In genomic region chr3:154251610-154252009, GRCh38 we compare ENCODE assay signal across 31 cellular contexts.
"Had no signal": no experiment of that assay in that cellular context is flagged by ENCODE, and none has a peak within 500 bp of the region (broad histone marks: within the 10 kb centered on the region; RNA-seq: fewer than 3 reads in every experiment).

No MANE protein-coding gene starts in this region.

- H3K27me3 Mint-ChIP-seq: activated CD4-positive, alpha-beta memory T cell treated with anti-CD3 and anti-CD28 coated beads for 36 hours; activated naive CD8-positive, alpha-beta T cell treated with anti-CD3 and anti-CD28 coated beads for 36 hours had no signal

- H3K4me3 ChIP-seq: ascending aorta, SJCRH30, SK-N-MC had no signal

- FAIRE-seq: TTC549 had no signal

- H3K27ac ChIP-seq: ascending aorta, SJCRH30, SK-N-MC had no signal

- ATAC-seq: activated T-cell treated with anti-CD3 and anti-CD28 coated beads, Interleukin-2, amount 50 U/mL, for 4 hours; Panc1 had no signal

- H3K27ac Mint-ChIP-seq: activated CD4-positive, alpha-beta memory T cell treated with anti-CD3 and anti-CD28 coated beads for 36 hours; activated naive CD4-positive, alpha-beta T cell treated with anti-CD3 and anti-CD28 coated beads for 36 hours; activated naive CD8-positive, alpha-beta T cell treated with anti-CD3 and anti-CD28 coated beads for 36 hours; activated T-helper 1 cell treated with anti-CD3 and anti-CD28 coated beads, Interleukin-12 subunit alpha, Interleukin-12 subunit beta, Interleukin-2, Interleukin-4 antibody, amounts not matched to agents 30 ng/mL and 10 ng/mL and 1 ng/mL, durations not matched to agents 14 hours and 24 hours and 36 hours; T-helper 2 cell treated with Interferon-gamma antibody and Interleukin-4, amounts not matched to agents 5 μg/mL and 100 μg/mL, for 36 hours had no signal

- H3K9me3 ChIP-seq: ascending aorta, SJCRH30 had no signal

- H3K4me1 ChIP-seq: SJCRH30 had no signal

- H3K27me3 ChIP-seq: ascending aorta, SJCRH30 had no signal

- DNase-seq: activated CD4-positive, alpha-beta memory T cell treated with anti-CD3 and anti-CD28 coated beads for 36 hours; activated CD4-positive, alpha-beta T cell treated with anti-CD3 and anti-CD28 coated beads, Interleukin-2, amount 50 U/mL, for 1 hour; activated CD8-positive, alpha-beta memory T cell treated with anti-CD3 and anti-CD28 coated beads, Interleukin-2, amount 50 U/mL, for 4 hours; activated gamma-delta T cell treated with Interleukin-2 at 50 U/mL for 16 hours; activated naive CD4-positive, alpha-beta T cell treated with anti-CD3 and anti-CD28 coated beads for 36 hours; activated naive CD8-positive, alpha-beta T cell treated with anti-CD3 and anti-CD28 coated beads for 36 hours; activated T-cell treated with anti-CD3 and anti-CD28 coated beads for 4 hours; activated T-cell treated with anti-CD3 and anti-CD28 coated beads, Interleukin-2, amount 50 U/mL, for 4 hours; amniotic stem cell; KG1; MM.1S; NCI-H1092 treated with DMSO at 0.1 percent for 48 hours; NCI-H1417; NCI-H146; NCI-H187; NCI-H2029 treated with DMSO at 0.1 percent for 48 hours; NCI-H2107; NCI-H2171 treated with DMSO at 0.1 percent for 48 hours; NCI-H2227 treated with DMSO at 0.1 percent for 48 hours; NCI-H446; NCI-H510A treated with DMSO at 0.1 percent for 48 hours; NCI-H526 treated with DMSO at 0.1 percent for 48 hours; NCI-H774; SHP77; SJCRH30 had no signal

- H3K9me3 Mint-ChIP-seq: activated CD4-positive, alpha-beta memory T cell treated with anti-CD3 and anti-CD28 coated beads for 36 hours; activated naive CD4-positive, alpha-beta T cell treated with anti-CD3 and anti-CD28 coated beads for 36 hours; activated naive CD8-positive, alpha-beta T cell treated with anti-CD3 and anti-CD28 coated beads for 36 hours; activated T-cell treated with anti-CD3 and anti-CD28 coated beads, Interleukin-2, amount 50 U/mL, for 4 hours; activated T-helper 1 cell treated with anti-CD3 and anti-CD28 coated beads, Interleukin-12 subunit alpha, Interleukin-12 subunit beta, Interleukin-2, Interleukin-4 antibody, amounts not matched to agents 30 ng/mL and 10 ng/mL and 1 ng/mL, durations not matched to agents 14 hours and 24 hours and 36 hours; T-helper 2 cell treated with Interferon-gamma antibody and Interleukin-4, amounts not matched to agents 5 μg/mL and 100 μg/mL, for 36 hours had no signal

- H3K4me3 Mint-ChIP-seq: activated CD4-positive, alpha-beta memory T cell treated with anti-CD3 and anti-CD28 coated beads for 36 hours; activated naive CD4-positive, alpha-beta T cell treated with anti-CD3 and anti-CD28 coated beads for 36 hours; activated naive CD8-positive, alpha-beta T cell treated with anti-CD3 and anti-CD28 coated beads for 36 hours; activated T-cell treated with anti-CD3 and anti-CD28 coated beads, Interleukin-2, amount 50 U/mL, for 4 hours; activated T-helper 1 cell treated with anti-CD3 and anti-CD28 coated beads, Interleukin-12 subunit alpha, Interleukin-12 subunit beta, Interleukin-2, Interleukin-4 antibody, amounts not matched to agents 30 ng/mL and 10 ng/mL and 1 ng/mL, durations not matched to agents 14 hours and 24 hours and 36 hours; T-helper 2 cell treated with Interferon-gamma antibody and Interleukin-4, amounts not matched to agents 5 μg/mL and 100 μg/mL, for 36 hours had no signal
